In the genomic region with DNA sequence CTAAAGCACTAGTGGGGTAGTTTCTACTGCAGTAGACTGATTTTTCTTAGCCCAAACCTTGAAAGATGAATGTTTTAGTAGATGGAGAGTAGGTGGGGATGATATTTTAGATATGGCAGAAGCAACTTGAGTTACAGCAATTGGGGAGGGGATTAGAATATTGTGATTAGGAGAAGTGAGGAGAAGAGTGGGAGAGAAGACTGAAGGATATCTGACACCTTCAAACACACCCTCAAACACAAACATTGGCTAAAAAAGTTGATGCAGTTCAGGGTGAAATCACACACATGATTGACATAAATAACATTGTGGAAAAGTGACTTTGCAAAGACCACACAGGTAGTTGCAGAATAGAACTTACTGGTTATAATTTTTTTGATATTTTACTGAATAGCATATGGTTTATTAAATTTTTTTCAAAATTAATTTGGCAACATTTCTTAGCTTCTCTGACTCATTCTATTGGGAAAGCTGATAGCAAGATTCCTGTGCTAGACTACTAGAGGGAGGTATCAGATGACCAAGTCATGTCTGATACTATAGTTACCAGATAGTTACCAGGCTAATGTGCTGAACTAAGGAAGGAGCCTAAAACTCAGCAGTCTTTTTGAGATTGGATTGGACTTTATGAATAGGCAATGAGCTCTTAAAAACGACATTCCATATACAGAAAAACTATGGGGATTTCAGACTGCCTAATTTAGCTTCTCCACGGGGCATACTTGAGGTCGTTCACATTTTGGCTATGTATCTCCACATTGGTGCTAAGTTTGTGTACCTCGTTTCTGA, we compare ENCODE assay signal across 12 cellular contexts.
DNase-seq lines count a peak whose midpoint lies in the region; ATAC-seq, FAIRE-seq and TF ChIP-seq lines count a peak whose summit lies in the region.
"Had no signal": no experiment of that assay in that cellular context is flagged by ENCODE, and none has a peak within 500 bp of the region (broad histone marks: within the 10 kb centered on the region; RNA-seq: fewer than 3 reads in every experiment).

No MANE protein-coding gene starts in this region.

- H3K4me3 ChIP-seq in choroid plexus epithelial cell (ENCODE audit: low read depth, low read length): no peak overlapping the region
- H3K4me3 ChIP-seq: adrenal gland, esophagus squamous epithelium, lung, sigmoid colon had no signal

- no peak for DNase-seq in GM12891 (ENCODE audit: insufficient read length, low spot score)
- peak; percentile 35 for DNase-seq in M059J (ENCODE audit: low read depth)
- DNase-seq in choroid plexus epithelial cell (ENCODE audit: low read depth): peak; percentile 87
- DNase-seq in omental fat pad (ENCODE audit: low spot score): no peak
- no peak for DNase-seq in GF-D8 (lab: John Stamatoyannopoulos, UW)
- DNase-seq: adrenal gland, esophagus squamous epithelium, sigmoid colon had no signal

- ATAC-seq in omental fat pad (ENCODE audit: low FRiP score) (peak; percentile 72), GM21723 (IDR thresholded peaks at IDR 0.05; ENCODE audit: unreplicated experiment) (no peak), HG02798 (IDR thresholded peaks at IDR 0.05; ENCODE audit: poor library complexity, unreplicated experiment) (no peak)
- ATAC-seq: activated CD4-positive, CD25-positive, alpha-beta regulatory T cell treated with anti-CD3 and anti-CD28 coated beads, Interleukin-2, amount 50 U/mL, for 24 hours had no signal

- peak; percentile 86 for TF ChIP-seq POLR2A in GM12891 (IDR thresholded peaks at IDR 0.05; ENCODE audit: low read depth, low read length)

- TF ChIP-seq CTCF in choroid plexus epithelial cell (conservative IDR thresholded peaks at IDR 0.05; ENCODE audit: low read depth, low read length) (no peak), omental fat pad (IDR thresholded peaks at IDR 0.05) (no peak)

- peak; percentile 28 for FAIRE-seq in GM12891 (lab: Jason Lieb, UNC)

TF ChIP-seq in GM12891, 5 proteins besides CTCF, POLR2A, EP300 and RAD21:
- TF ChIP-seq TAF1 (IDR thresholded peaks at IDR 0.05; ENCODE audit: low read depth, low read length): no peak
- peak; percentile 53; the same call in 1 of the 2 replicates for TF ChIP-seq POLR2AphosphoS5 (IDR thresholded peaks at IDR 0.05; ENCODE audit: low read depth, low read length)

Comparison
In these comparisons a context has a peak if more than half of its experiments do, and no peak if none do; other contexts are left out.
1. DNase-seq: peak in M059J (single experiment) and choroid plexus epithelial cell (single experiment); none in GM12891 (single experiment), omental fat pad (single experiment) and GF-D8 (single experiment).